In genomic region chr9:109297899-109298298, GRCh38 we compare ENCODE assay signal across 17 cellular contexts. TPM values are rescaled to one million over a fixed set of nuclear protein-coding genes. Genes with fewer than 3 reads are reported as not detected.
DNase-seq lines count a peak whose midpoint lies in the region; ATAC-seq, FAIRE-seq and TF ChIP-seq lines count a peak whose summit lies in the region.
"Had no signal": no experiment of that assay in that cellular context is flagged by ENCODE, and none has a peak within 500 bp of the region (broad histone marks: within the 10 kb centered on the region; RNA-seq: fewer than 3 reads in every experiment).

No MANE protein-coding gene starts in this region.

- ATAC-seq in A549, result peak in 1 of 2 experiments; percentile 54; a peak in 1 of 6 replicates
- no peak for ATAC-seq in GM21737 (IDR thresholded peaks at IDR 0.05; ENCODE audit: unreplicated experiment)

- H3K27me3 Mint-ChIP-seq in HFFc6 (ENCODE audit: insufficient read depth), result peaks cover 47% of the 10 kb centered on the region
- H3K27me3 Mint-ChIP-seq: progenitor cell of endocrine pancreas had no signal

- H3K4me3 ChIP-seq in A549, result no peak overlapping the region
- H3K4me3 ChIP-seq in fibroblast of villous mesenchyme (ENCODE audit: low read depth, low read length), result no peak overlapping the region

- H3K4me2 ChIP-seq in A549, result peak overlapping the region; percentile 7; the same call in 1 of the 3 replicates

- H3K27ac ChIP-seq in A549, result no peak overlapping the region

- no peak for TF ChIP-seq RAD21 in A549 (conservative IDR thresholded peaks at IDR 0.05 in 1 of 2, IDR thresholded peaks at IDR 0.05 in 1 of 2)

- FAIRE-seq in A549 (lab: Jason Lieb, UNC), result no peak
- FAIRE-seq: GM12891 had no signal

- no peaks in the 10 kb centered on the region for H3K9me3 ChIP-seq in A549

- CTCF ChIA-PET in A549 (lab: Yijun Ruan, JAX), result interaction anchor here (0.9 to 2.2 kb wide), 4 partner anchors 9 to 54 kb away, joined by 3 to 5 read pairs (median 3); no protein-coding TSS in a partner anchor

- no peaks in the 10 kb centered on the region for H3K36me3 Mint-ChIP-seq in HFFc6 (ENCODE audit: low read depth)
- H3K36me3 Mint-ChIP-seq: immature natural killer cell had no signal

- H3K4me1 ChIP-seq in A549, result peaks cover 30% of the 10 kb centered on the region; the same call in 2 of the 3 replicates

- no peaks in the 10 kb centered on the region for H3K4me1 Mint-ChIP-seq in HFFc6 (ENCODE audit: low read depth)

- POLR2A ChIA-PET in A549 (lab: Yijun Ruan, JAX), result no interaction called here

- TF ChIP-seq CTCF in A549 (IDR thresholded peaks at IDR 0.05), result no peak
- TF ChIP-seq CTCF in HFFc6 (IDR thresholded peaks at IDR 0.05), result no peak
- TF ChIP-seq CTCF in fibroblast of villous mesenchyme (IDR thresholded peaks at IDR 0.05; ENCODE audit: insufficient read depth, low read depth, low read length), result no peak

- WGBS in A549 (ENCODE audit: missing lambda C conversion rate), result 17% methylated on average over 1 of the region's 1 CpG

- no peak overlapping the region for H3K27ac Mint-ChIP-seq in HFFc6
- H3K27ac Mint-ChIP-seq: activated CD4-positive, alpha-beta memory T cell treated with anti-CD3 and anti-CD28 coated beads, Interleukin-2, amount 10 ng/mL, durations not matched to agents 7 days and 5 days; immature natural killer cell; progenitor cell of endocrine pancreas had no signal

- H3K9me3 Mint-ChIP-seq in HFFc6, result no peaks in the 10 kb centered on the region
- H3K9me3 Mint-ChIP-seq: activated CD4-positive, alpha-beta memory T cell treated with anti-CD3 and anti-CD28 coated beads, Interleukin-2, amount 10 ng/mL, durations not matched to agents 7 days and 5 days had no signal

- no peak for TF ChIP-seq POLR2A in A549 (IDR thresholded peaks at IDR 0.05; ENCODE audit: low read length)

- H3K4me3 Mint-ChIP-seq in HFFc6, result no peak overlapping the region
- H3K4me3 Mint-ChIP-seq: activated CD4-positive, alpha-beta memory T cell treated with anti-CD3 and anti-CD28 coated beads, Interleukin-2, amount 10 ng/mL, durations not matched to agents 7 days and 5 days; immature natural killer cell had no signal

- DNase-seq in A549 (ENCODE audit: low read depth in 1 of 2, low spot score in 1 of 2), result peak in 1 of 2 experiments; percentile 26
- DNase-seq in HFFc6, result peak; percentile 66
- peak; percentile 36 for DNase-seq in T1000 (lab: John Stamatoyannopoulos, UW)
- DNase-seq in fibroblast of villous mesenchyme (ENCODE audit: low read depth), result peak; percentile 45
- no peak for DNase-seq in CD1c-positive myeloid dendritic cell (ENCODE audit: extremely low spot score)
- DNase-seq in activated T-cell treated with anti-CD3 and anti-CD28 coated beads for 4 hours, result no peak
- DNase-seq in central memory CD4-positive, alpha-beta T cell, result no peak
- DNase-seq: activated CD4-positive, alpha-beta memory T cell treated with anti-CD3 and anti-CD28 coated beads, Interleukin-2, amount 10 ng/mL, durations not matched to agents 7 days and 5 days; activated gamma-delta T cell treated with Interleukin-2 at 50 U/mL for 16 hours; DMS53; foreskin melanocyte; immature natural killer cell; NCI-H1048; NCI-H446 treated with DMSO at 0.1 percent for 48 hours had no signal

- no peak for TF ChIP-seq EP300 in A549 (IDR thresholded peaks at IDR 0.05)

TF ChIP-seq in A549, 52 proteins besides CTCF, POLR2A, EP300 and RAD21:
- TF ChIP-seq BHLHE40 (IDR thresholded peaks at IDR 0.05; ENCODE audit: low read depth, low read length), result no peak
- TF ChIP-seq HEYL (CRISPR knock-in tag; IDR thresholded peaks at IDR 0.05), result no peak
- TF ChIP-seq FOXS1 (CRISPR knock-in tag; IDR thresholded peaks at IDR 0.05), result no peak
- no peak for TF ChIP-seq PBX3 (IDR thresholded peaks at IDR 0.05)
- TF ChIP-seq NPAS2 (CRISPR knock-in tag; IDR thresholded peaks at IDR 0.05; ENCODE audit: borderline replicate concordance), result no peak
- no peak for TF ChIP-seq CEBPB (IDR thresholded peaks at IDR 0.05)
- TF ChIP-seq JUN (IDR thresholded peaks at IDR 0.05), result no peak
- TF ChIP-seq HOXB5 (CRISPR knock-in tag; IDR thresholded peaks at IDR 0.05), result no peak
- no peak for TF ChIP-seq HDAC2 (IDR thresholded peaks at IDR 0.05)
- TF ChIP-seq HOXA7 (CRISPR knock-in tag; IDR thresholded peaks at IDR 0.05), result no peak
- TF ChIP-seq FOSB (CRISPR knock-in tag; IDR thresholded peaks at IDR 0.05), result no peak
- TF ChIP-seq NFE2L2 (conservative IDR thresholded peaks at IDR 0.05; ENCODE audit: low read length), result no peak
- TF ChIP-seq HMGXB4 (CRISPR knock-in tag; IDR thresholded peaks at IDR 0.05; ENCODE audit: borderline replicate concordance), result no peak
- TF ChIP-seq RNF2 (IDR thresholded peaks at IDR 0.05; ENCODE audit: borderline replicate concordance, low read depth), result no peak
- TF ChIP-seq HOXB13 (CRISPR knock-in tag; IDR thresholded peaks at IDR 0.05; ENCODE audit: low read depth), result no peak
- no peak for TF ChIP-seq RCOR1 (IDR thresholded peaks at IDR 0.05; ENCODE audit: low read depth, low read length)

RNA-seq across cellular contexts. Expression of gene EPB41L4B, which starts 23.0 kb away (rescaled TPM):
- polyA plus RNA-seq in A549 (2011; rRNA removed), result 18.6 and 22.0 TPM in 2 replicates
- polyA plus RNA-seq in A549 (2012; cell fraction: cytosol; rRNA removed), result 4.2 and 5.0 TPM in 2 replicates
- 2.2 and 3.2 TPM in 2 replicates for polyA plus RNA-seq in A549 (2012; cell fraction: nucleus; rRNA removed)
- 7.9 to 8.0 TPM (median 7.9 TPM) in 3 replicates for polyA plus RNA-seq in A549 (2017; fragmentation: RNase III; extraction: RNeasy Plus Mini Kit Qiagen cat#74134 plus additional on column Dnase treatment)
- 14.0 and 14.7 TPM in 2 replicates for polyA minus RNA-seq in A549 (2011; rRNA and poly(A)+ RNA removed)
- total RNA-seq in HFFc6 (2021; fragmentation: NEBNext Ultra II Directional; extraction: Animal tissue kit (Norgen Biotek cat#: 25700)), result under 1 TPM in 4 of 6 experiments, not detected in 2; 0.33 to 0.37 (median 0.35) TPM
- total RNA-seq in fibroblast of villous mesenchyme, result under 0.01 and 0.32 TPM in 2 replicates
- polyA plus RNA-seq: immature natural killer cell had no signal

Comparison
In these comparisons a context has a peak if more than half of its experiments do, and no peak if none do; other contexts are left out.
1. DNase-seq: peak in HFFc6 (single experiment), T1000 (single experiment) and fibroblast of villous mesenchyme (single experiment); none in CD1c-positive myeloid dendritic cell (single experiment), activated T-cell treated with anti-CD3 and anti-CD28 coated beads for 4 hours (single experiment) and central memory CD4-positive, alpha-beta T cell (single experiment).